8 cellular contexts compared by ENCODE assay signal in the genomic region with DNA sequence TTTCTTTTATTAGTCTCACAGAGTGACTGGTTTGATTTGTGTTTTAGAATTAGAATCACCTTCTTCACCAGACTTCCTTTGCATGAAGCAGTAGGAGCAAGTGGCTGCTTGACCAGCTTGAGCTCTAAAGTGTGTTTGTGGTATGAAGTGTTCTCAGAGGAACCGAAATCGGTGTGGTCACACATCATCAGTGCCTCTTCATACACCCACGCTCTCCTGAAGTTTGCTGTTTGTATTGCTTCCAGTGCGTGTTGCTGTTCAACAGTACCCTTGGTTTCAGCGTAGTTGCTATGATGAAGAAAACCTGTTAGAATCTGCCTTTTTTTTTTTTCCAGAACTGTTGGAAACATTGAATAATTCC.
DNase-seq lines count a peak whose midpoint lies in the region; ATAC-seq and TF ChIP-seq lines count a peak whose summit lies in the region.

No MANE protein-coding gene starts in this region.

- H3K27ac ChIP-seq in OCI-LY3 (ENCODE audit: low read length): peak overlapping the region; percentile 59

- no peaks in the 10 kb centered on the region for H3K9me3 ChIP-seq in OCI-LY3 (ENCODE audit: insufficient read depth, low read length)

- peak; percentile 37 for DNase-seq in DMS53 (lab: John Stamatoyannopoulos, UW)
- no peak for DNase-seq in DMS53 treated with DMSO at 0.1 percent for 48 hours (lab: John Stamatoyannopoulos, UW; ENCODE audit: unreplicated experiment)
- peak; percentile 41 for DNase-seq in fibroblast of peridontal ligament (ENCODE audit: extremely low read depth)
- DNase-seq in iPS-NIHi7 (ENCODE audit: extremely low spot score): no peak
- DNase-seq in COLO829 (ENCODE audit: low spot score): no peak
- no peak for DNase-seq in NCI-H2196 treated with DMSO at 0.1 percent for 48 hours (lab: John Stamatoyannopoulos, UW; ENCODE audit: unreplicated experiment)

- peaks cover 71% of the 10 kb centered on the region for H4K20me1 ChIP-seq in OCI-LY3 (ENCODE audit: insufficient read depth, low read length)

- H3K27me3 ChIP-seq in OCI-LY3 (ENCODE audit: low read depth, low read length): no peaks in the 10 kb centered on the region

- no peak overlapping the region for H3K9ac ChIP-seq in OCI-LY3 (ENCODE audit: low read length)

- peaks cover 68% of the 10 kb centered on the region for H3K79me2 ChIP-seq in OCI-LY3 (ENCODE audit: low read length)

- H3K4me2 ChIP-seq in OCI-LY3 (ENCODE audit: low read length): peak overlapping the region; percentile 87

- ATAC-seq in HG02588 (IDR thresholded peaks at IDR 0.05; ENCODE audit: unreplicated experiment): peak; percentile 76

- TF ChIP-seq CTCF in OCI-LY3 (IDR thresholded peaks at IDR 0.05; ENCODE audit: low read depth, low read length): no peak

- H3K36me3 ChIP-seq in OCI-LY3 (replicated peaks; ENCODE audit: low read depth, low read length): no peaks in the 10 kb centered on the region

- peak overlapping the region; percentile 58 for H3K4me3 ChIP-seq in OCI-LY3 (ENCODE audit: low read length)

- H3K4me1 ChIP-seq in OCI-LY3 (ENCODE audit: low read length): peaks cover 45% of the 10 kb centered on the region

- no peak overlapping the region for H2AFZ ChIP-seq in OCI-LY3 (ENCODE audit: low read depth, low read length)

Comparison
In these comparisons a context has a peak if more than half of its experiments do, and no peak if none do; other contexts are left out.
1. DNase-seq: peak in DMS53 (single experiment) and fibroblast of peridontal ligament (single experiment); none in DMS53 treated with DMSO at 0.1 percent for 48 hours (single experiment), iPS-NIHi7 (single experiment), COLO829 (single experiment) and NCI-H2196 treated with DMSO at 0.1 percent for 48 hours (single experiment).